Comparison of ENCODE assay signal across 24 cellular contexts in the genomic region with DNA sequence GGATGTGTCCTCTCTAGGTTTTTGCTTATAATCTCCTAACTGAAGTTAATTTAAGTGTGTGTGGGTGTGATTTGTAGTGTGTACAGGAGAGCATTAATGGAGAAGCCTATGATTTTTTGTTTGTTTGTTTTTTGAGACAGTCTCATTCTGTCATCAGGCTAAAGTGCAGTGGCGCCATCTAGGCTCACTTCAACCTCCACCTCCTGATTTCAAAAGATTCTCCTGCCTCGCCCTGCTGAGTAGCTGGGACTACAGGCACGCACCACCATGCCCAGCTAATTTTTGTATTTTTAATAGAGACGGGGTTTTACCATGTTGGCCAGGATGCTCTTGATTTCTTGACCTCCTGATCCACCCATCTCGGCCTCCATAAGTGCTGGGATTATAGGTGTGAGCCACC. TPM values are rescaled to one million over a fixed set of nuclear protein-coding genes. Genes with fewer than 3 reads are reported as not detected.
DNase-seq lines count a peak whose midpoint lies in the region; ATAC-seq, FAIRE-seq and TF ChIP-seq lines count a peak whose summit lies in the region.
"Had no signal": no experiment of that assay in that cellular context is flagged by ENCODE, and none has a peak within 500 bp of the region (broad histone marks: within the 10 kb centered on the region; RNA-seq: fewer than 3 reads in every experiment).

No MANE protein-coding gene starts in this region.

- H3K23me2 ChIP-seq in H9 (ENCODE audit: insufficient read length, low read depth, low read length, poor library complexity, severe bottlenecking): no peaks in the 10 kb centered on the region

- no peak overlapping the region for H2BK20ac ChIP-seq in H9 (ENCODE audit: low read depth, low read length, poor library complexity, severe bottlenecking)

- no peaks in the 10 kb centered on the region for H3K79me1 ChIP-seq in H9 (ENCODE audit: insufficient read depth, low read depth, low read length, poor library complexity, severe bottlenecking)

- in situ Hi-C loops in Panc1 (cut with HindIII; ENCODE audit: low pct_unique_long_range_greater_than_20kb, low sequenced_read_pairs): no loop called here

- H3K4me1 ChIP-seq in H9 (ENCODE audit: insufficient read depth, low read length) (no peaks in the 10 kb centered on the region), Panc1 (ENCODE audit: control insufficient read depth, insufficient read depth, low read length) (no peaks in the 10 kb centered on the region), kidney (ENCODE audit: control insufficient read depth in 1 of 2, insufficient read depth in 1 of 2, low read depth in 1 of 2, low read length in 2 of 2) (no peaks in the 10 kb centered on the region)
- H3K4me1 ChIP-seq: esophagus squamous epithelium had no signal

- H3K36me3 ChIP-seq in Panc1 (ENCODE audit: control insufficient read depth, insufficient read depth, low read length): no peaks in the 10 kb centered on the region
- H3K36me3 ChIP-seq in kidney (ENCODE audit: control insufficient read depth in 1 of 2, insufficient read depth in 2 of 2, low read length in 2 of 2): peaks cover 2 to 9% of the 10 kb centered on the region in 2 donors

- H3K9me3 Mint-ChIP-seq in H9: no peaks in the 10 kb centered on the region
- H3K9me3 Mint-ChIP-seq: nephron had no signal

- intact Hi-C loops in Panc1 (cut with micrococcal nuclease; ENCODE audit: unreplicated experiment) (no loop called here), kidney (cut with DNase I) (no loop called here), sciatic nerve (cut with DNase I) (no loop called here)

- H2BK5ac ChIP-seq in H9 (ENCODE audit: insufficient read length, low read length): no peak overlapping the region

- POLR2A ChIA-PET in Panc1 (lab: Charles Lee): interaction anchor here (0.5 kb wide), 1 partner anchor 28 kb away, joined by 4 read pairs; no protein-coding TSS in a partner anchor

- peak overlapping the region in 1 of 2 experiments; percentile 30; a peak in 2 of 5 replicates for H3K4me3 Mint-ChIP-seq in H9
- H3K4me3 Mint-ChIP-seq: activated CD8-positive, alpha-beta memory T cell treated with anti-CD3 and anti-CD28 coated beads, Interleukin-2, amount 10 ng/mL, durations not matched to agents 7 days and 5 days; activated naive CD8-positive, alpha-beta T cell treated with anti-CD3 and anti-CD28 coated beads, Interleukin-2, amount 10 ng/mL, durations not matched to agents 7 days and 5 days; CD8-positive, alpha-beta memory T cell; nephron; stimulated activated naive CD8-positive, alpha-beta T cell treated with anti-CD3 and anti-CD28 coated beads, Interleukin-15, Interleukin-2, amounts not matched to agents 100 ng/mL and 50 ng/mL, for 24 hours had no signal

- H3K14ac ChIP-seq in H9 (ENCODE audit: insufficient read depth, low read length): no peak overlapping the region

- no TSS peak for BruUV-seq in Panc1 (replicated peaks; lab: Mats Ljungman, UMichigan)

- H3K23ac ChIP-seq in H9 (ENCODE audit: insufficient read length, low read depth, low read length): no peak overlapping the region

- H3K27ac Mint-ChIP-seq in H9: no peak overlapping the region
- H3K27ac Mint-ChIP-seq: activated CD8-positive, alpha-beta memory T cell treated with anti-CD3 and anti-CD28 coated beads, Interleukin-2, amount 10 ng/mL, durations not matched to agents 7 days and 5 days; activated naive CD8-positive, alpha-beta T cell treated with anti-CD3 and anti-CD28 coated beads, Interleukin-2, amount 10 ng/mL, durations not matched to agents 7 days and 5 days; nephron; stimulated activated naive CD8-positive, alpha-beta T cell treated with anti-CD3 and anti-CD28 coated beads, Interleukin-15, Interleukin-2, amounts not matched to agents 100 ng/mL and 50 ng/mL, for 24 hours had no signal

- ATAC-seq in Panc1 (no peak), sciatic nerve (no peak)
- ATAC-seq: activated CD4-positive, CD25-positive, alpha-beta regulatory T cell treated with anti-CD3 and anti-CD28 coated beads, Interleukin-2, amount 50 U/mL, for 24 hours; activated CD8-positive, alpha-beta memory T cell treated with anti-CD3 and anti-CD28 coated beads, Interleukin-2, amount 10 ng/mL, durations not matched to agents 7 days and 5 days; left lobe of liver had no signal

- H3K9me3 ChIP-seq in H9 (ENCODE audit: control insufficient read depth, low read depth, low read length) (no peaks in the 10 kb centered on the region), Panc1 (ENCODE audit: control insufficient read depth, insufficient read depth, low read depth, low read length) (no peaks in the 10 kb centered on the region), kidney (ENCODE audit: control insufficient read depth in 1 of 2, low read length in 2 of 2) (no peaks in the 10 kb centered on the region)

- no peak overlapping the region for H2BK15ac ChIP-seq in H9 (ENCODE audit: low read depth, low read length)

- no peaks in the 10 kb centered on the region for H3K79me2 ChIP-seq in H9 (ENCODE audit: insufficient read depth, low read length)

- H3K27me3 Mint-ChIP-seq in H9 (ENCODE audit: low read depth): no peaks in the 10 kb centered on the region
- H3K27me3 Mint-ChIP-seq: activated CD8-positive, alpha-beta memory T cell treated with anti-CD3 and anti-CD28 coated beads, Interleukin-2, amount 10 ng/mL, durations not matched to agents 7 days and 5 days; activated naive CD8-positive, alpha-beta T cell treated with anti-CD3 and anti-CD28 coated beads, Interleukin-2, amount 10 ng/mL, durations not matched to agents 7 days and 5 days; CD8-positive, alpha-beta memory T cell; stimulated activated naive CD8-positive, alpha-beta T cell treated with anti-CD3 and anti-CD28 coated beads, Interleukin-15, Interleukin-2, amounts not matched to agents 100 ng/mL and 50 ng/mL, for 24 hours had no signal

- no peak overlapping the region for H3K27ac ChIP-seq in H9 (ENCODE audit: insufficient read length, low read depth, low read length)
- no peak overlapping the region for H3K27ac ChIP-seq in Panc1 (ENCODE audit: low read length)
- no peak overlapping the region for H3K27ac ChIP-seq in kidney (ENCODE audit: low read depth in 2 of 2, low read length in 2 of 2)
- H3K27ac ChIP-seq: esophagus squamous epithelium had no signal

- H4K91ac ChIP-seq in H9 (ENCODE audit: insufficient read length, low read depth, low read length): no peak overlapping the region

- H3K36me3 Mint-ChIP-seq in H9 (ENCODE audit: insufficient read depth in 1 of 3, low read depth in 3 of 3): peaks cover 25 to 58% (median 43%) of the 10 kb centered on the region in 3 experiments

- H3K18ac ChIP-seq in H9 (ENCODE audit: insufficient read length, low read depth, low read length): no peak overlapping the region

- H2AFZ ChIP-seq in H9 (ENCODE audit: low read length): no peak overlapping the region

- H4K8ac ChIP-seq in H9 (replicated peaks; ENCODE audit: insufficient read length, low read depth, low read length): no peak overlapping the region

- H2BK12ac ChIP-seq in H9 (ENCODE audit: insufficient read length, low read depth, low read length): no peak overlapping the region

- no peak overlapping the region for H4K5ac ChIP-seq in H9 (ENCODE audit: insufficient read length, low read depth, low read length)

- no peak overlapping the region for H2AK5ac ChIP-seq in H9 (ENCODE audit: insufficient read length, low read length)

- no CpG with 5 or more reads among the region's 5 CpGs for WGBS in H9 (ENCODE audit: extremely low coverage, insufficient read length, low lambda C conversion rate)

- no peak overlapping the region for H2BK120ac ChIP-seq in H9 (ENCODE audit: low read depth, low read length, poor library complexity, severe bottlenecking)

- peak; percentile 70 for TF ChIP-seq CTCF in H9 (conservative IDR thresholded peaks at IDR 0.05)
- 0 out of 2 replicates have a peak, but pooled peaks have one; percentile 29 for TF ChIP-seq CTCF in Panc1 (IDR thresholded peaks at IDR 0.05)
- TF ChIP-seq CTCF in kidney (IDR thresholded peaks at IDR 0.05; ENCODE audit: borderline replicate concordance, extremely low read depth, insufficient read depth): peak; percentile 3

- H3K9ac ChIP-seq in H9 (ENCODE audit: extremely low read depth, insufficient read length, low read length) (no peak overlapping the region), kidney (ENCODE audit: low read length in 2 of 2) (no peak overlapping the region)

- H3K56ac ChIP-seq in H9 (ENCODE audit: insufficient read length, low read depth, low read length): no peak overlapping the region

- CTCF ChIA-PET in Panc1 (lab: Charles Lee): no interaction called here

- FAIRE-seq in kidney (lab: Jason Lieb, UNC): no peak

- 0 out of 4 replicates have a peak, but pooled peaks cover 0 to under 1% of the 10 kb centered on the region in 2 experiments for H3K4me1 Mint-ChIP-seq in H9
- H3K4me1 Mint-ChIP-seq: activated CD8-positive, alpha-beta memory T cell treated with anti-CD3 and anti-CD28 coated beads, Interleukin-2, amount 10 ng/mL, durations not matched to agents 7 days and 5 days; activated naive CD8-positive, alpha-beta T cell treated with anti-CD3 and anti-CD28 coated beads, Interleukin-2, amount 10 ng/mL, durations not matched to agents 7 days and 5 days; nephron had no signal

- no peak overlapping the region for H3K4me2 ChIP-seq in H9 (ENCODE audit: insufficient read depth, insufficient read length, low read length)

- H3K27me3 ChIP-seq in H9 (ENCODE audit: insufficient read depth, low read length) (no peaks in the 10 kb centered on the region), Panc1 (ENCODE audit: control insufficient read depth, insufficient read depth, low read length) (no peaks in the 10 kb centered on the region)
- H3K27me3 ChIP-seq: esophagus squamous epithelium had no signal

- no peaks in the 10 kb centered on the region for H4K20me1 ChIP-seq in H9 (ENCODE audit: control insufficient read depth, insufficient read depth, insufficient read length)

- H3K4ac ChIP-seq in H9 (ENCODE audit: low read depth, low read length): no peak overlapping the region

- H3K4me3 ChIP-seq in Panc1 (ENCODE audit: low read depth in 2 of 2, low read length in 2 of 2) (no peak overlapping the region), kidney (ENCODE audit: low read length in 2 of 2) (no peak overlapping the region)
- H3K4me3 ChIP-seq: esophagus squamous epithelium had no signal

- DNase-seq in COR-L47 (lab: John Stamatoyannopoulos, UW) (peak; percentile 3), H9 (no peak), Panc1 (ENCODE audit: low read depth, low spot score) (no peak), kidney (no peak), sciatic nerve (ENCODE audit: low spot score) (no peak), cerebellar nuclear complex (lab: John Stamatoyannopoulos, UW) (no peak)
- no peak for DNase-seq in NK-92 treated with Interleukin-12 subunit alpha and Interleukin-12 subunit beta, amount 100 ng/mL, for 24 hours (lab: John Stamatoyannopoulos, UW)
- DNase-seq: activated CD8-positive, alpha-beta memory T cell treated with anti-CD3 and anti-CD28 coated beads, Interleukin-2, amount 10 ng/mL, durations not matched to agents 7 days and 5 days; activated naive CD8-positive, alpha-beta T cell treated with anti-CD3 and anti-CD28 coated beads, Interleukin-2, amount 10 ng/mL, durations not matched to agents 7 days and 5 days; CD8-positive, alpha-beta memory T cell; effector CD8-positive, alpha-beta T cell; EL; esophagus squamous epithelium; midbrain; NCI-H187; NCI-H748 treated with DMSO at 0.1 percent for 48 hours; posterior cingulate gyrus; stimulated activated CD4-positive, alpha-beta T cell treated with anti-CD3 and anti-CD28 coated beads, Interleukin-2, amount 100 ng/mL, for 48 hours; T-helper 9 cell; trophoblast cell had no signal

- H3T11ph ChIP-seq in H9 (ENCODE audit: low read length): no peak overlapping the region

RNA-seq across cellular contexts. Expression of a gene that starts 20.6 kb away (rescaled TPM):
- 23.7 and 24.4 TPM in 2 replicates for total RNA-seq in H9 (2021)
- total RNA-seq in Panc1 (2021; ENCODE audit: unreplicated experiment): 16.4 TPM
- 5.5 TPM for polyA plus RNA-seq in Panc1 (2012; ENCODE audit: insufficient read length)
- 25.1 TPM for total RNA-seq in kidney
- polyA plus RNA-seq in kidney (ENCODE audit: insufficient read depth, low read depth, low replicate concordance): 5.8 TPM
- total RNA-seq in sciatic nerve: 22.4 TPM

RNA-seq across cellular contexts. Expression of a gene that starts 47.4 kb away (rescaled TPM):
- total RNA-seq in H9 (2021) (28.7 and 31.6 TPM in 2 replicates), Panc1 (2021; ENCODE audit: unreplicated experiment) (31.9 TPM), kidney (90.4 TPM), sciatic nerve (68.6 TPM)
- polyA plus RNA-seq in Panc1 (2012; ENCODE audit: insufficient read length): 11.7 TPM
- polyA plus RNA-seq in kidney (ENCODE audit: insufficient read depth, low read depth, low replicate concordance): 51.8 TPM

Comparison
In these comparisons a context has a peak if more than half of its experiments do, and no peak if none do; other contexts are left out.
1. CTCF ChIP-seq: peak in every context shown above with its lines; median percentile 70 in H9; 29 in Panc1; 3 in kidney.